20 cellular contexts compared by ENCODE assay signal in genomic region chr12:11739980-11740379, GRCh38.
"Had no signal": no experiment of that assay in that cellular context is flagged by ENCODE, and none has a peak within 500 bp of the region (broad histone marks: within the 10 kb centered on the region; RNA-seq: fewer than 3 reads in every experiment).

No MANE protein-coding gene starts in this region.

- H3K4me3 ChIP-seq: heart right ventricle, lower lobe of right lung, sigmoid colon, smooth muscle cell, thyroid gland had no signal

- FAIRE-seq: keratinocyte had no signal

- H3K27ac Mint-ChIP-seq: activated CD4-positive, alpha-beta T cell treated with anti-CD3 and anti-CD28 coated beads, Interleukin-2, amount 10 ng/mL, durations not matched to agents 7 days and 5 days; activated CD8-positive, alpha-beta T cell treated with anti-CD3 and anti-CD28 coated beads, Interleukin-2, amount 10 ng/mL, durations not matched to agents 7 days and 5 days; activated naive CD8-positive, alpha-beta T cell treated with anti-CD3 and anti-CD28 coated beads for 36 hours; natural killer cell; progenitor cell of endocrine pancreas had no signal

- H3K9me3 ChIP-seq: heart right ventricle, lower lobe of right lung, sigmoid colon, thyroid gland had no signal

- H3K9me3 Mint-ChIP-seq: activated CD4-positive, alpha-beta T cell treated with anti-CD3 and anti-CD28 coated beads, Interleukin-2, amount 10 ng/mL, durations not matched to agents 7 days and 5 days; activated naive CD8-positive, alpha-beta T cell treated with anti-CD3 and anti-CD28 coated beads for 36 hours; natural killer cell had no signal

- H3K4me3 Mint-ChIP-seq: activated CD4-positive, alpha-beta T cell treated with anti-CD3 and anti-CD28 coated beads, Interleukin-2, amount 10 ng/mL, durations not matched to agents 7 days and 5 days; activated CD8-positive, alpha-beta T cell treated with anti-CD3 and anti-CD28 coated beads, Interleukin-2, amount 10 ng/mL, durations not matched to agents 7 days and 5 days; activated naive CD8-positive, alpha-beta T cell treated with anti-CD3 and anti-CD28 coated beads for 36 hours; natural killer cell had no signal

- H3K27me3 ChIP-seq: heart right ventricle, sigmoid colon, thyroid gland had no signal

- H3K36me3 ChIP-seq: heart right ventricle, lower lobe of right lung, sigmoid colon, thyroid gland had no signal

- H3K36me3 Mint-ChIP-seq: natural killer cell had no signal

- DNase-seq: activated CD4-positive, alpha-beta T cell treated with anti-CD3 and anti-CD28 coated beads, Interleukin-2, amount 10 ng/mL, durations not matched to agents 7 days and 5 days; activated CD4-positive, CD25-positive, alpha-beta regulatory T cell treated with anti-CD3 and anti-CD28 coated beads, Interleukin-2, amount 50 U/mL, for 72 hours; activated CD8-positive, alpha-beta T cell treated with anti-CD3 and anti-CD28 coated beads, Interleukin-2, amount 10 ng/mL, durations not matched to agents 7 days and 5 days; activated naive CD4-positive, alpha-beta T cell treated with Interleukin-2 at 50 U/mL for 16 hours; activated naive CD8-positive, alpha-beta T cell treated with anti-CD3 and anti-CD28 coated beads for 36 hours; activated T-cell treated with anti-CD3 and anti-CD28 coated beads, Interleukin-2, amount 50 U/mL, for 1 hour; cerebellar nuclear complex; cortex of kidney; heart right ventricle; lower lobe of right lung; natural killer cell; retina; sigmoid colon; stimulated activated CD4-positive, alpha-beta T cell treated with anti-CD3 and anti-CD28 coated beads, Interleukin-15, amount 100 ng/mL, for 24 hours; stimulated activated naive CD4-positive, alpha-beta T cell treated with Interleukin-2 at 50 U/mL for 16 hours; thyroid gland had no signal

- ATAC-seq: activated CD8-positive, alpha-beta T cell treated with anti-CD3 and anti-CD28 coated beads, Interleukin-2, amount 10 ng/mL, durations not matched to agents 7 days and 5 days; heart right ventricle; lower lobe of right lung; natural killer cell had no signal

- H3K27ac ChIP-seq: lower lobe of right lung, thyroid gland, VCaP had no signal
